ENCODE assay signal across 16 cellular contexts in genomic region chr20:50401047-50401586, GRCh38.
"Had no signal": no experiment of that assay in that cellular context is flagged by ENCODE, and none has a peak within 500 bp of the region (broad histone marks: within the 10 kb centered on the region; RNA-seq: fewer than 3 reads in every experiment).

No MANE protein-coding gene starts in this region.

- H3K27ac ChIP-seq: neural progenitor cell, pancreas, suprapubic skin had no signal

- DNase-seq: activated CD4-positive, alpha-beta memory T cell treated with anti-CD3 and anti-CD28 coated beads for 36 hours; activated CD4-positive, alpha-beta T cell treated with anti-CD3 and anti-CD28 coated beads for 36 hours; activated CD8-positive, alpha-beta memory T cell treated with anti-CD3 and anti-CD28 coated beads, Interleukin-2, amount 10 ng/mL, durations not matched to agents 7 days and 5 days; activated naive CD4-positive, alpha-beta T cell treated with anti-CD3 and anti-CD28 coated beads, Interleukin-2, amount 10 ng/mL, durations not matched to agents 7 days and 5 days; activated T-cell treated with anti-CD3 and anti-CD28 coated beads, Interleukin-2, amount 50 U/mL, for 1 hour; effector CD4-positive, alpha-beta T cell; foreskin fibroblast; immature natural killer cell; naive B cell; pancreas; stimulated activated naive CD8-positive, alpha-beta T cell treated with anti-CD3 and anti-CD28 coated beads, Interleukin-15, Interleukin-2, amounts not matched to agents 100 U/mL and 50 U/mL, for 24 hours; T-helper 17 cell had no signal

- H3K4me1 ChIP-seq: neural progenitor cell had no signal

- H3K4me3 ChIP-seq: neural progenitor cell, pancreas, smooth muscle cell, suprapubic skin had no signal

- H3K4me1 Mint-ChIP-seq: activated CD4-positive, alpha-beta T cell treated with anti-CD3 and anti-CD28 coated beads for 36 hours; activated CD8-positive, alpha-beta memory T cell treated with anti-CD3 and anti-CD28 coated beads, Interleukin-2, amount 10 ng/mL, durations not matched to agents 7 days and 5 days; activated naive CD4-positive, alpha-beta T cell treated with anti-CD3 and anti-CD28 coated beads, Interleukin-2, amount 10 ng/mL, durations not matched to agents 7 days and 5 days; naive B cell had no signal

- H3K36me3 Mint-ChIP-seq: activated CD4-positive, alpha-beta memory T cell treated with anti-CD3 and anti-CD28 coated beads for 36 hours; activated CD8-positive, alpha-beta memory T cell treated with anti-CD3 and anti-CD28 coated beads, Interleukin-2, amount 10 ng/mL, durations not matched to agents 7 days and 5 days; activated naive CD4-positive, alpha-beta T cell treated with anti-CD3 and anti-CD28 coated beads, Interleukin-2, amount 10 ng/mL, durations not matched to agents 7 days and 5 days; naive B cell; neural progenitor cell had no signal

- H3K9me3 ChIP-seq: pancreas, suprapubic skin had no signal

- H3K36me3 ChIP-seq: neural progenitor cell, pancreas, suprapubic skin had no signal

- H3K27ac Mint-ChIP-seq: activated CD4-positive, alpha-beta memory T cell treated with anti-CD3 and anti-CD28 coated beads for 36 hours; activated CD8-positive, alpha-beta memory T cell treated with anti-CD3 and anti-CD28 coated beads, Interleukin-2, amount 10 ng/mL, durations not matched to agents 7 days and 5 days; activated naive CD4-positive, alpha-beta T cell treated with anti-CD3 and anti-CD28 coated beads, Interleukin-2, amount 10 ng/mL, durations not matched to agents 7 days and 5 days; activated T-helper 2 cell treated with anti-CD3 and anti-CD28 coated beads, Interferon-gamma antibody, Interleukin-2, Interleukin-4, amounts not matched to agents 10 μg/mL and 5 μg/mL and 100 μg/mL, durations not matched to agents 14 hours and 24 hours and 36 hours; neural progenitor cell; T-helper 17 cell had no signal

- ATAC-seq: activated CD4-positive, alpha-beta T cell treated with anti-CD3 and anti-CD28 coated beads for 36 hours; activated CD8-positive, alpha-beta memory T cell treated with anti-CD3 and anti-CD28 coated beads, Interleukin-2, amount 10 ng/mL, durations not matched to agents 7 days and 5 days; stimulated activated naive CD8-positive, alpha-beta T cell treated with anti-CD3 and anti-CD28 coated beads, Interleukin-15, Interleukin-2, amounts not matched to agents 100 U/mL and 50 U/mL, for 24 hours; T-helper 17 cell had no signal

- H3K4me3 Mint-ChIP-seq: activated CD4-positive, alpha-beta memory T cell treated with anti-CD3 and anti-CD28 coated beads for 36 hours; activated CD4-positive, alpha-beta T cell treated with anti-CD3 and anti-CD28 coated beads for 36 hours; activated CD8-positive, alpha-beta memory T cell treated with anti-CD3 and anti-CD28 coated beads, Interleukin-2, amount 10 ng/mL, durations not matched to agents 7 days and 5 days; activated naive CD4-positive, alpha-beta T cell treated with anti-CD3 and anti-CD28 coated beads, Interleukin-2, amount 10 ng/mL, durations not matched to agents 7 days and 5 days; immature natural killer cell; naive B cell; neural progenitor cell; T-helper 17 cell had no signal

- H3K9me3 Mint-ChIP-seq: activated CD4-positive, alpha-beta memory T cell treated with anti-CD3 and anti-CD28 coated beads for 36 hours; activated naive CD4-positive, alpha-beta T cell treated with anti-CD3 and anti-CD28 coated beads, Interleukin-2, amount 10 ng/mL, durations not matched to agents 7 days and 5 days; activated T-helper 2 cell treated with anti-CD3 and anti-CD28 coated beads, Interferon-gamma antibody, Interleukin-2, Interleukin-4, amounts not matched to agents 10 μg/mL and 5 μg/mL and 100 μg/mL, durations not matched to agents 14 hours and 24 hours and 36 hours; naive B cell; neural progenitor cell had no signal

- H3K27me3 ChIP-seq: neural progenitor cell, pancreas, suprapubic skin had no signal
